8 cellular contexts compared by ENCODE assay signal in the genomic region with DNA sequence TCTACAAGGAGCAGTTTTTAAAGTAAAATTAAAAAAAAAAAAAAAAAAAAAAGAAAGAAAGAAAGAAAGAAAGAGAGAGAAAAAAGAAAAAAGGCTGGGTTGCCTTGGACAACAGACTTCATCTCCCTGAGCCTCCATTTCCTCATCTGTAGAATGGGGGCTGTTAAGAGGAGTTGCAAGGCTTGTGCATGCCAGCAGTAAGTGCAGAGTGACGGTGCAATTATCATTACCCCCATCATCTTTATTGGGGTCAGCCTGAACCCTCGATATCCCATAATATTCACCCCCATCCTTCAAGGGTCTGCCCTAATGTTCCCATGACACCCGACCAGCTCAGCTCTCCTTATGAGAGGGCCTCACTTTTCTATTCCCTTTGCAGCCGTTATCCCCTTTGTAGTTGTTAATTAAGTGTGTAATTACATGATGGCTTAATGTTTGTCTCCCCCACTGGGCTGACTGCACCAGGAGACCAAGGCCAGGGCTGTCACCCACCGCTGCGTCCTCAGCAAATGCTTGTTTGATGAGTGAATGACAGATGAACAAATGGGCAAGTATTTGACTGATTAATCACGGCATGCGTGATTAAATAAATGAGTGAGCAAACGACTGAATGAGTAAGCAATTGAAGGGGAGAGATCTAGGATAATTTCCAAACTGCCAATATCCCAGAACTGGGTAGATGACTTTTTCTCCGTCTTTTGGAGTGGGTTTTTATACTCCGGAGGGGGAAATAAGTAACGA. TPM values are rescaled to one million over a fixed set of nuclear protein-coding genes. Genes with fewer than 3 reads are reported as not detected.
DNase-seq lines count a peak whose midpoint lies in the region; ATAC-seq and FAIRE-seq lines count a peak whose summit lies in the region.

No MANE protein-coding gene starts in this region.

- intact Hi-C loops in activated T-helper 2 cell treated with anti-CD3 and anti-CD28 coated beads, Interferon-gamma antibody, Interleukin-2, Interleukin-4, amounts not matched to agents 10 μg/mL and 5 μg/mL and 100 μg/mL, durations not matched to agents 14 hours and 24 hours and 36 hours (cut with micrococcal nuclease): loop anchor here (1.0 to 5.0 kb wide), 6 partner anchors 9 to 226 kb away; a partner anchor contains a TSS

- no peaks in the 10 kb centered on the region for H3K9me3 Mint-ChIP-seq in activated T-helper 2 cell treated with anti-CD3 and anti-CD28 coated beads, Interferon-gamma antibody, Interleukin-2, Interleukin-4, amounts not matched to agents 10 μg/mL and 5 μg/mL and 100 μg/mL, durations not matched to agents 14 hours and 24 hours and 36 hours
- no peaks in the 10 kb centered on the region for H3K9me3 Mint-ChIP-seq in stimulated activated naive B cell treated with anti-CD40 and anti-IgM and Interleukin-4, amounts not matched to agents 10 μg/mL and 1 μg/mL and 100 μg/mL, for 72 hours

- H3K4me3 Mint-ChIP-seq in activated T-helper 2 cell treated with anti-CD3 and anti-CD28 coated beads, Interferon-gamma antibody, Interleukin-2, Interleukin-4, amounts not matched to agents 10 μg/mL and 5 μg/mL and 100 μg/mL, durations not matched to agents 14 hours and 24 hours and 36 hours (ENCODE audit: low read depth): peak overlapping the region; percentile 67
- peak overlapping the region; percentile 38 to 67 for H3K4me3 Mint-ChIP-seq in stimulated activated naive B cell treated with anti-CD40 and anti-IgM and Interleukin-4, amounts not matched to agents 10 μg/mL and 1 μg/mL and 100 μg/mL, for 72 hours

- peak overlapping the region; percentile 98 for H3K27ac Mint-ChIP-seq in activated T-helper 2 cell treated with anti-CD3 and anti-CD28 coated beads, Interferon-gamma antibody, Interleukin-2, Interleukin-4, amounts not matched to agents 10 μg/mL and 5 μg/mL and 100 μg/mL, durations not matched to agents 14 hours and 24 hours and 36 hours
- peak overlapping the region; percentile 99 for H3K27ac Mint-ChIP-seq in stimulated activated naive B cell treated with anti-CD40 and anti-IgM and Interleukin-4, amounts not matched to agents 10 μg/mL and 1 μg/mL and 100 μg/mL, for 72 hours

- peak; percentile 27 for DNase-seq in activated T-helper 2 cell treated with anti-CD3 and anti-CD28 coated beads, Interferon-gamma antibody, Interleukin-2, Interleukin-4, amounts not matched to agents 10 μg/mL and 5 μg/mL and 100 μg/mL, durations not matched to agents 14 hours and 24 hours and 36 hours (ENCODE audit: low spot score)
- DNase-seq in stimulated activated naive B cell treated with anti-CD40 and anti-IgM and Interleukin-4, amounts not matched to agents 10 μg/mL and 1 μg/mL and 100 μg/mL, for 72 hours: no peak
- DNase-seq in RCC 7860 (ENCODE audit: low spot score) (no peak), middle frontal gyrus (ENCODE audit: extremely low spot score, low spot score) (no peak), A172 (ENCODE audit: low spot score) (no peak)

- H3K27me3 ChIP-seq in HUES64 (ENCODE audit: insufficient read depth, low read length): peaks cover 2% of the 10 kb centered on the region
- peaks cover 39% of the 10 kb centered on the region for H3K27me3 ChIP-seq in iPS-18a (ENCODE audit: control insufficient read depth, insufficient read depth, low read length)

- H3K4me1 ChIP-seq in HUES64 (ENCODE audit: insufficient read depth, low read length) (no peaks in the 10 kb centered on the region), iPS-18a (ENCODE audit: control insufficient read depth, low read depth, low read length) (peaks cover 5% of the 10 kb centered on the region)

- H3K9me3 ChIP-seq in HUES64 (ENCODE audit: insufficient read depth, low read depth, low read length) (no peaks in the 10 kb centered on the region), iPS-18a (ENCODE audit: control insufficient read depth, low read depth, low read length) (no peaks in the 10 kb centered on the region)

- H3K9ac ChIP-seq in HUES64 (ENCODE audit: low read depth, low read length): no peak overlapping the region
- H3K9ac ChIP-seq in iPS-18a (ENCODE audit: low read length): no peak overlapping the region

- 19% methylated on average over 12 of the region's 12 CpGs for WGBS in HUES64

- H3K27ac ChIP-seq in HUES64 (ENCODE audit: low read depth, low read length) (no peak overlapping the region; the same call in 1 of the 2 replicates), iPS-18a (ENCODE audit: low read length) (no peak overlapping the region)

- ATAC-seq in GM18498 (IDR thresholded peaks at IDR 0.05; ENCODE audit: unreplicated experiment): peak; percentile 16
- ATAC-seq in stimulated activated naive B cell treated with anti-CD40 and anti-IgM and Interleukin-4, amounts not matched to agents 10 μg/mL and 1 μg/mL and 100 μg/mL, for 72 hours (replicated peaks): peak; percentile 10 to 14

- no peak for FAIRE-seq in RCC 7860 (lab: Jason Lieb, UNC)

- peaks cover 17% of the 10 kb centered on the region for H3K36me3 Mint-ChIP-seq in activated T-helper 2 cell treated with anti-CD3 and anti-CD28 coated beads, Interferon-gamma antibody, Interleukin-2, Interleukin-4, amounts not matched to agents 10 μg/mL and 5 μg/mL and 100 μg/mL, durations not matched to agents 14 hours and 24 hours and 36 hours (ENCODE audit: low read depth)
- peaks cover 3 to 16% of the 10 kb centered on the region in 2 donors for H3K36me3 Mint-ChIP-seq in stimulated activated naive B cell treated with anti-CD40 and anti-IgM and Interleukin-4, amounts not matched to agents 10 μg/mL and 1 μg/mL and 100 μg/mL, for 72 hours

- H3K36me3 ChIP-seq in HUES64 (ENCODE audit: insufficient read depth, low read length): no peaks in the 10 kb centered on the region
- no peaks in the 10 kb centered on the region for H3K36me3 ChIP-seq in iPS-18a (ENCODE audit: control insufficient read depth, low read depth, low read length)

- peak overlapping the region; percentile 75 for H3K4me3 ChIP-seq in HUES64 (ENCODE audit: low read length)
- H3K4me3 ChIP-seq in iPS-18a (ENCODE audit: low read length): peak overlapping the region; percentile 89

- peaks cover 27% of the 10 kb centered on the region for H3K4me1 Mint-ChIP-seq in activated T-helper 2 cell treated with anti-CD3 and anti-CD28 coated beads, Interferon-gamma antibody, Interleukin-2, Interleukin-4, amounts not matched to agents 10 μg/mL and 5 μg/mL and 100 μg/mL, durations not matched to agents 14 hours and 24 hours and 36 hours (ENCODE audit: low read depth)
- H3K4me1 Mint-ChIP-seq in stimulated activated naive B cell treated with anti-CD40 and anti-IgM and Interleukin-4, amounts not matched to agents 10 μg/mL and 1 μg/mL and 100 μg/mL, for 72 hours: peaks cover 28 to 33% of the 10 kb centered on the region in 2 donors

- H3K27me3 Mint-ChIP-seq in activated T-helper 2 cell treated with anti-CD3 and anti-CD28 coated beads, Interferon-gamma antibody, Interleukin-2, Interleukin-4, amounts not matched to agents 10 μg/mL and 5 μg/mL and 100 μg/mL, durations not matched to agents 14 hours and 24 hours and 36 hours (ENCODE audit: low read depth): peaks cover 32% of the 10 kb centered on the region
- H3K27me3 Mint-ChIP-seq in stimulated activated naive B cell treated with anti-CD40 and anti-IgM and Interleukin-4, amounts not matched to agents 10 μg/mL and 1 μg/mL and 100 μg/mL, for 72 hours: peaks cover 14 to 23% of the 10 kb centered on the region in 2 donors

RNA-seq across cellular contexts. Expression of a gene that starts 10.1 kb away (rescaled TPM):
- polyA plus RNA-seq in HUES64 (2013, experiment 1 of 2): 0.25 TPM
- 0.44 TPM for polyA plus RNA-seq in HUES64 (2013, experiment 2 of 2)
- total RNA-seq in activated T-helper 2 cell treated with anti-CD3 and anti-CD28 coated beads, Interferon-gamma antibody, Interleukin-2, Interleukin-4, amounts not matched to agents 10 μg/mL and 5 μg/mL and 100 μg/mL, durations not matched to agents 14 hours and 24 hours and 36 hours: 10.2 and 10.9 TPM in 2 replicates
- 0.17 TPM in 1 of 2 replicates, not detected in the other for total RNA-seq in A172 (2014; rRNA removed; shearing (Covaris generic))

RNA-seq across cellular contexts. Expression of a gene that starts 19.0 kb away (rescaled TPM):
- polyA plus RNA-seq in HUES64 (2013, experiment 1 of 2): 17.2 TPM
- polyA plus RNA-seq in HUES64 (2013, experiment 2 of 2): 18.8 TPM
- 4.0 and 8.1 TPM in 2 replicates for total RNA-seq in activated T-helper 2 cell treated with anti-CD3 and anti-CD28 coated beads, Interferon-gamma antibody, Interleukin-2, Interleukin-4, amounts not matched to agents 10 μg/mL and 5 μg/mL and 100 μg/mL, durations not matched to agents 14 hours and 24 hours and 36 hours
- total RNA-seq in A172 (2014; rRNA removed; shearing (Covaris generic)): 3.4 and 7.7 TPM in 2 replicates

RNA-seq across cellular contexts. Expression of a gene that starts 20.4 kb away (rescaled TPM):
- polyA plus RNA-seq in HUES64 (2013, experiment 1 of 2): 5.5 TPM
- polyA plus RNA-seq in HUES64 (2013, experiment 2 of 2): 4.8 TPM
- 2.5 and 3.1 TPM in 2 replicates for total RNA-seq in activated T-helper 2 cell treated with anti-CD3 and anti-CD28 coated beads, Interferon-gamma antibody, Interleukin-2, Interleukin-4, amounts not matched to agents 10 μg/mL and 5 μg/mL and 100 μg/mL, durations not matched to agents 14 hours and 24 hours and 36 hours
- total RNA-seq in A172 (2014; rRNA removed; shearing (Covaris generic)): 0.31 and 3.6 TPM in 2 replicates

RNA-seq across cellular contexts. Expression of a gene that starts 29.4 kb away (rescaled TPM):
- 92.8 TPM for polyA plus RNA-seq in HUES64 (2013, experiment 1 of 2)
- 93.5 TPM for polyA plus RNA-seq in HUES64 (2013, experiment 2 of 2)
- 232 and 244 TPM in 2 replicates for total RNA-seq in activated T-helper 2 cell treated with anti-CD3 and anti-CD28 coated beads, Interferon-gamma antibody, Interleukin-2, Interleukin-4, amounts not matched to agents 10 μg/mL and 5 μg/mL and 100 μg/mL, durations not matched to agents 14 hours and 24 hours and 36 hours
- total RNA-seq in A172 (2014; rRNA removed; shearing (Covaris generic)): 54.7 and 64.6 TPM in 2 replicates

RNA-seq across cellular contexts. Expression of a gene that starts 54.2 kb away (rescaled TPM):
- 34.4 TPM for polyA plus RNA-seq in HUES64 (2013, experiment 1 of 2)
- 45.5 TPM for polyA plus RNA-seq in HUES64 (2013, experiment 2 of 2)
- total RNA-seq in activated T-helper 2 cell treated with anti-CD3 and anti-CD28 coated beads, Interferon-gamma antibody, Interleukin-2, Interleukin-4, amounts not matched to agents 10 μg/mL and 5 μg/mL and 100 μg/mL, durations not matched to agents 14 hours and 24 hours and 36 hours: 114 and 118 TPM in 2 replicates
- total RNA-seq in A172 (2014; rRNA removed; shearing (Covaris generic)): 45.5 and 60.2 TPM in 2 replicates
